1 cellular context compared by ENCODE assay signal in genomic region chr22:23715811-23716355, GRCh38.
TF ChIP-seq lines count a peak whose summit lies in the region.

No MANE protein-coding gene starts in this region.

TF ChIP-seq in neural cell, 6 proteins besides CTCF, POLR2A, EP300 and RAD21:
- no peak for TF ChIP-seq MXI1 (conservative IDR thresholded peaks at IDR 0.05; ENCODE audit: poor library complexity, severe bottlenecking)
- no peak for TF ChIP-seq EZH2 (IDR thresholded peaks at IDR 0.05; ENCODE audit: borderline replicate concordance, insufficient read depth, low read length, poor library complexity, severe bottlenecking)
TF ChIP-seq in neural cell: peak in this region for 0.
